In genomic region chr7:36272211-36272566, GRCh38 we compare ENCODE assay signal across 24 cellular contexts.
DNase-seq lines count a peak whose midpoint lies in the region; ATAC-seq and TF ChIP-seq lines count a peak whose summit lies in the region.
"Had no signal": no experiment of that assay in that cellular context is flagged by ENCODE, and none has a peak within 500 bp of the region (broad histone marks: within the 10 kb centered on the region; RNA-seq: fewer than 3 reads in every experiment).

No MANE protein-coding gene starts in this region.

- peak overlapping the region; percentile 79 for H3K27ac ChIP-seq in left ventricle myocardium inferior (replicated peaks)
- H3K27ac ChIP-seq in heart left ventricle, result peak overlapping the region in 5 of 12 donors; percentile 7 to 76 (median 31)
- H3K27ac ChIP-seq in body of pancreas, result peak overlapping the region in 3 of 4 donors; percentile 83 to 89 (median 84)
- H3K27ac ChIP-seq: 22Rv1, BLaER1, psoas muscle, SJSA1, testis, WERI-Rb-1 had no signal

- no peak overlapping the region for H3K4me3 ChIP-seq in left ventricle myocardium inferior
- no peak overlapping the region for H3K4me3 ChIP-seq in heart left ventricle
- no peak overlapping the region for H3K4me3 ChIP-seq in body of pancreas
- H3K4me3 ChIP-seq: BLaER1, psoas muscle, SJSA1, testis had no signal

- H3K9me3 ChIP-seq in left ventricle myocardium inferior (replicated peaks) (no peaks in the 10 kb centered on the region), heart left ventricle (no peaks in the 10 kb centered on the region), body of pancreas (no peaks in the 10 kb centered on the region)
- H3K9me3 ChIP-seq: BLaER1, psoas muscle, SJSA1, testis had no signal

- ATAC-seq in heart left ventricle (no peak), HG02981 (IDR thresholded peaks at IDR 0.05; ENCODE audit: unreplicated experiment) (peak; percentile 72), body of pancreas (no peak), GM21360 (IDR thresholded peaks at IDR 0.05; ENCODE audit: unreplicated experiment) (no peak), HG02571 (IDR thresholded peaks at IDR 0.05; ENCODE audit: unreplicated experiment) (no peak)
- ATAC-seq: natural killer cell had no signal

- intact Hi-C loops in left ventricle myocardium inferior (cut with micrococcal nuclease), result loop anchor here (10.0 kb wide), 1 partner anchor 67 kb away; no protein-coding TSS in a partner anchor
- intact Hi-C loops in heart left ventricle (cut with DNase I), result loop anchor here in 2 of 10 donors (10.0 kb wide), 2 partner anchors 47 to 67 kb away; no protein-coding TSS in a partner anchor
- intact Hi-C loops in body of pancreas (cut with DNase I), result no loop called here

- H3K4me1 ChIP-seq in left ventricle myocardium inferior, result peaks cover 46% of the 10 kb centered on the region
- H3K4me1 ChIP-seq in heart left ventricle, result peaks cover 0 to 45% (median 18%) of the 10 kb centered on the region in 12 donors
- peaks cover 44% of the 10 kb centered on the region for H3K4me1 ChIP-seq in body of pancreas
- H3K4me1 ChIP-seq: BLaER1, testis had no signal

- DNase-seq in left ventricle myocardium inferior, result no peak
- no peak for DNase-seq in heart left ventricle
- no peak for DNase-seq in body of pancreas
- DNase-seq in iPS-NIHi7 (ENCODE audit: extremely low spot score), result no peak
- no peak for DNase-seq in DMS 273 treated with DMSO at 0.1 percent for 48 hours (lab: John Stamatoyannopoulos, UW)
- DNase-seq: activated CD4-positive, alpha-beta T cell treated with anti-CD3 and anti-CD28 coated beads, Interleukin-2, amount 50 U/mL, for 48 hours; activated naive CD4-positive, alpha-beta T cell treated with anti-CD3 and anti-CD28 coated beads, Interleukin-2, amount 10 ng/mL, durations not matched to agents 7 days and 5 days; activated T-cell treated with anti-CD3 and anti-CD28 coated beads for 4 hours; hypothalamus; kidney glomerular epithelial cell; natural killer cell; NCI-H1092 treated with DMSO at 0.1 percent for 48 hours; NCI-H2081; OCI-M1; psoas muscle; T-helper 2 cell; testis; WERI-Rb-1 had no signal

- H3K27me3 ChIP-seq in left ventricle myocardium inferior (ENCODE audit: low read depth) (no peaks in the 10 kb centered on the region), heart left ventricle (no peaks in the 10 kb centered on the region), body of pancreas (no peaks in the 10 kb centered on the region)
- H3K27me3 ChIP-seq: BLaER1, SJSA1, testis had no signal

- H3K36me3 ChIP-seq in left ventricle myocardium inferior (no peaks in the 10 kb centered on the region), heart left ventricle (no peaks in the 10 kb centered on the region), body of pancreas (replicated peaks in 1 of 2; ENCODE audit: insufficient read depth in 1 of 2, low read depth in 2 of 2) (no peaks in the 10 kb centered on the region)
- H3K36me3 ChIP-seq: BLaER1, SJSA1, WERI-Rb-1 had no signal

- TF ChIP-seq POLR2A in heart left ventricle (IDR thresholded peaks at IDR 0.05) (no peak), body of pancreas (IDR thresholded peaks at IDR 0.05) (no peak)

- TF ChIP-seq CTCF in left ventricle myocardium inferior (IDR thresholded peaks at IDR 0.05; ENCODE audit: borderline replicate concordance) (no peak), heart left ventricle (IDR thresholded peaks at IDR 0.05) (no peak), body of pancreas (IDR thresholded peaks at IDR 0.05) (no peak)

- WGBS in heart left ventricle, 4 donors, result 92 to 97% (median 94%) methylated on average over 2 of the region's 2 CpGs
- WGBS in body of pancreas, 2 donors, result 82 to 94% methylated on average over 2 of the region's 2 CpGs
